Comparison of ENCODE assay signal across 8 cellular contexts in genomic region chr7:1176891-1177373, GRCh38. TPM values are rescaled to one million over a fixed set of nuclear protein-coding genes. Genes with fewer than 3 reads are reported as not detected.
DNase-seq lines count a peak whose midpoint lies in the region; ATAC-seq and TF ChIP-seq lines count a peak whose summit lies in the region.

No MANE protein-coding gene starts in this region.

- H4K8ac ChIP-seq in trophoblast cell (ENCODE audit: low read depth, low read length), result no peak overlapping the region

- H3K9ac ChIP-seq in fibroblast of lung (ENCODE audit: insufficient read depth, low read length) (no peak overlapping the region), trophoblast cell (ENCODE audit: low read length) (no peak overlapping the region)

- H2AFZ ChIP-seq in GM23338, result no peak overlapping the region
- no peak overlapping the region for H2AFZ ChIP-seq in fibroblast of lung (ENCODE audit: low read length)
- no peak overlapping the region for H2AFZ ChIP-seq in trophoblast cell (ENCODE audit: insufficient read depth, low read length, poor library complexity)

- H4K20me1 ChIP-seq in GM23338 (replicated peaks; ENCODE audit: insufficient read depth), result no peaks in the 10 kb centered on the region
- H4K20me1 ChIP-seq in fibroblast of lung (ENCODE audit: control insufficient read depth, extremely low read depth, insufficient read depth, low read length), result no peaks in the 10 kb centered on the region

- H3K4me1 ChIP-seq in GM23338 (ENCODE audit: insufficient read depth) (no peaks in the 10 kb centered on the region), fibroblast of lung (ENCODE audit: control insufficient read depth, extremely low read depth, insufficient read depth, low read length) (no peaks in the 10 kb centered on the region), trophoblast cell (ENCODE audit: control insufficient read depth in 1 of 2, insufficient read depth in 2 of 2, low read length in 2 of 2) (peaks cover 2 to 5% of the 10 kb centered on the region in 2 experiments)

- WGBS in trophoblast cell (ENCODE audit: extremely low coverage, insufficient coverage, insufficient read length), result no CpG with 5 or more reads among the region's 22 CpGs

- H2BK120ac ChIP-seq in trophoblast cell (ENCODE audit: insufficient read depth, low read length, poor library complexity), result no peak overlapping the region

- H4K12ac ChIP-seq in trophoblast cell (ENCODE audit: low read depth, low read length), result no peak overlapping the region

- peaks cover 22% of the 10 kb centered on the region for H3K27me3 Mint-ChIP-seq in GM23338 (ENCODE audit: insufficient read depth, low read depth, poor library complexity)

- peaks cover 13% of the 10 kb centered on the region for H3K36me3 Mint-ChIP-seq in GM23338 (ENCODE audit: low read depth)

- H3K27ac Mint-ChIP-seq in GM23338, result no peak overlapping the region

- H3K9me2 ChIP-seq in GM23338 (ENCODE audit: insufficient read depth), result no peaks in the 10 kb centered on the region

- H3K36me3 ChIP-seq in BJ (ENCODE audit: control insufficient read depth, insufficient read depth, low read length) (no peaks in the 10 kb centered on the region), GM23338 (ENCODE audit: insufficient read depth) (no peaks in the 10 kb centered on the region; the same call in 1 of the 2 replicates), fibroblast of lung (ENCODE audit: control insufficient read depth, insufficient read depth, low read length) (no peaks in the 10 kb centered on the region), trophoblast cell (ENCODE audit: control insufficient read depth in 1 of 2, insufficient read depth in 2 of 2, low read length in 2 of 2) (no peaks in the 10 kb centered on the region)

- 0 out of 2 replicates have a peak, but pooled peaks cover 6% of the 10 kb centered on the region for H3F3A ChIP-seq in GM23338 (replicated peaks; ENCODE audit: low read depth)

- H3K4me3 Mint-ChIP-seq in GM23338, result no peak overlapping the region

- POLR2A ChIA-PET in BJ (lab: Charles Lee), result no interaction called here

- DNase-seq in BJ (ENCODE audit: low read depth), result no peak
- peak; percentile 59 for DNase-seq in GM23338 (ENCODE audit: low spot score)
- peak; percentile 80 for DNase-seq in OCI-M1 (lab: John Stamatoyannopoulos, UW)
- DNase-seq in activated T-cell treated with anti-CD3 and anti-CD28 coated beads for 4 hours, result peak; percentile 79
- DNase-seq in fibroblast of lung (ENCODE audit: low read depth in 2 of 2), result peak; percentile 36 to 58
- DNase-seq in trophoblast cell, result peak; percentile 82 to 95
- DNase-seq in OCI-M2 (lab: John Stamatoyannopoulos, UW; ENCODE audit: unreplicated experiment), result no peak
- DNase-seq in midbrain (lab: John Stamatoyannopoulos, UW), result no peak

- no peaks in the 10 kb centered on the region; the same call in 2 of the 3 replicates for H3K4me1 Mint-ChIP-seq in GM23338

- TF ChIP-seq CTCF in BJ (IDR thresholded peaks at IDR 0.05; ENCODE audit: insufficient read depth, low read depth, low read length) (peak; percentile 69), GM23338 (conservative IDR thresholded peaks at IDR 0.05; ENCODE audit: low read depth in 2 of 2) (peak; percentile 45 to 63), fibroblast of lung (conservative IDR thresholded peaks at IDR 0.05 in 1 of 2, IDR thresholded peaks at IDR 0.05 in 1 of 2; ENCODE audit: low read depth in 1 of 2, low read length in 2 of 2) (peak; percentile 32 to 71)

- H3K79me2 ChIP-seq in GM23338 (replicated peaks; ENCODE audit: insufficient read depth) (no peaks in the 10 kb centered on the region), fibroblast of lung (ENCODE audit: control insufficient read depth, insufficient read depth, low read length) (no peaks in the 10 kb centered on the region), trophoblast cell (ENCODE audit: control insufficient read depth, insufficient read depth, low read length, poor library complexity) (no peaks in the 10 kb centered on the region)

- 0 out of 2 replicates have a peak, but pooled peaks cover 1% of the 10 kb centered on the region for H3K27me3 ChIP-seq in BJ (ENCODE audit: control insufficient read depth, insufficient read depth, low read length)
- H3K27me3 ChIP-seq in GM23338 (ENCODE audit: insufficient read depth), result no peaks in the 10 kb centered on the region
- H3K27me3 ChIP-seq in fibroblast of lung (ENCODE audit: control insufficient read depth, insufficient read depth, low read length), result no peaks in the 10 kb centered on the region
- no peaks in the 10 kb centered on the region for H3K27me3 ChIP-seq in trophoblast cell (ENCODE audit: insufficient read depth, low read length)

- no peak overlapping the region for H4K91ac ChIP-seq in trophoblast cell (ENCODE audit: low read depth, low read length)

- H3K14ac ChIP-seq in trophoblast cell (ENCODE audit: low read length), result no peak overlapping the region

- no peak overlapping the region for H3K4ac ChIP-seq in trophoblast cell (ENCODE audit: low read depth, low read length)

- H2BK5ac ChIP-seq in trophoblast cell (ENCODE audit: low read depth, low read length, poor library complexity), result no peak overlapping the region

- H3K79me1 ChIP-seq in trophoblast cell (ENCODE audit: low read length), result no peaks in the 10 kb centered on the region

- CTCF ChIA-PET in BJ (lab: Yijun Ruan, JAX), result interaction anchor here (0.7 to 9.2 kb wide), 24 partner anchors 8 to 292 kb away, joined by 3 to 78 read pairs (median 6); partner anchors contain the start of genes CYP2W1, GPER1 and ZFAND2A

- H3K4me3 ChIP-seq in BJ (ENCODE audit: low read depth, low read length) (no peak overlapping the region), GM23338 (no peak overlapping the region), fibroblast of lung (replicated peaks in 1 of 4; ENCODE audit: control extremely low read depth in 1 of 4, insufficient read depth in 1 of 4, low read depth in 3 of 4, low read length in 4 of 4) (no peak overlapping the region), trophoblast cell (ENCODE audit: low read depth, low read length) (no peak overlapping the region)

- H2BK12ac ChIP-seq in trophoblast cell (ENCODE audit: low read length), result no peak overlapping the region

- H3K23ac ChIP-seq in trophoblast cell (ENCODE audit: low read length), result no peak overlapping the region

- H2AK5ac ChIP-seq in trophoblast cell (ENCODE audit: low read length), result no peak overlapping the region

- no peak overlapping the region for H3K27ac ChIP-seq in GM23338 (ENCODE audit: low read depth)
- H3K27ac ChIP-seq in fibroblast of lung (ENCODE audit: insufficient read depth, low read length), result no peak overlapping the region
- H3K27ac ChIP-seq in trophoblast cell (ENCODE audit: low read depth, low read length), result no peak overlapping the region

- H3K4me2 ChIP-seq in GM23338 (no peak overlapping the region), fibroblast of lung (ENCODE audit: extremely low read depth, insufficient read depth, low read length) (no peak overlapping the region), trophoblast cell (ENCODE audit: low read length) (no peak overlapping the region)

- peaks cover 21% of the 10 kb centered on the region for H3K9me3 Mint-ChIP-seq in GM23338

- no peak overlapping the region for H3K18ac ChIP-seq in trophoblast cell (ENCODE audit: low read length)

- no peaks in the 10 kb centered on the region for H3K9me3 ChIP-seq in fibroblast of lung (ENCODE audit: control insufficient read depth, insufficient read depth, low read depth, low read length)
- H3K9me3 ChIP-seq in trophoblast cell (ENCODE audit: insufficient read depth, low read depth, low read length), result no peaks in the 10 kb centered on the region

- ATAC-seq in GM23338, result peak; percentile 33

TF ChIP-seq in GM23338, 12 proteins besides CTCF, POLR2A, EP300 and RAD21:
- TF ChIP-seq CREB1 (CRISPR knock-in tag; IDR thresholded peaks at IDR 0.05; ENCODE audit: low read depth), result peak; percentile 51
- no peak for TF ChIP-seq NANOG (IDR thresholded peaks at IDR 0.05; ENCODE audit: borderline replicate concordance)
- no peak for TF ChIP-seq JUNB (IDR thresholded peaks at IDR 0.05; ENCODE audit: unreplicated experiment)

RNA-seq across cellular contexts. Expression of gene ZFAND2A, which starts 16.9 kb away (rescaled TPM):
- polyA plus RNA-seq in BJ (2011; rRNA removed) (43.6 and 46.3 TPM in 2 replicates), GM23338 (2016; fragmentation: Nextera tagmentation; extraction: Ambion mirVana) (29.2 and 30.3 TPM in 2 replicates), fibroblast of lung (22.0 and 35.1 TPM in 2 replicates)
- 11.3 and 20.2 TPM in 2 replicates for polyA minus RNA-seq in BJ (2011; rRNA and poly(A)+ RNA removed)
- 14.4 and 15.3 TPM in 2 replicates for total RNA-seq in GM23338 (2014; rRNA removed; shearing (Covaris generic))
- total RNA-seq in fibroblast of lung, result 18.7 and 20.5 TPM in 2 replicates
- 18.8 and 27.3 TPM in 2 replicates for polyA plus RNA-seq in fibroblast of lung (2012)
- 4.3 and 16.2 TPM in 2 replicates for polyA minus RNA-seq in fibroblast of lung (ENCODE audit: low replicate concordance)
- polyA plus RNA-seq in trophoblast cell (2013), result 24.2 and 26.7 TPM in 2 replicates

RNA-seq across cellular contexts. Expression of gene UNCX, which starts 55.7 kb away (rescaled TPM):
- polyA plus RNA-seq in BJ (2011; rRNA removed), result not detected in 2 replicates
- not detected in 2 replicates for polyA minus RNA-seq in BJ (2011; rRNA and poly(A)+ RNA removed)
- not detected in 2 replicates for total RNA-seq in GM23338 (2014; rRNA removed; shearing (Covaris generic))
- not detected in 2 replicates for polyA plus RNA-seq in GM23338 (2016; fragmentation: Nextera tagmentation; extraction: Ambion mirVana)
- not detected in 2 replicates for total RNA-seq in fibroblast of lung
- not detected in 2 replicates for polyA plus RNA-seq in fibroblast of lung
- polyA plus RNA-seq in fibroblast of lung (2012), result not detected in 2 replicates
- polyA minus RNA-seq in fibroblast of lung (ENCODE audit: low replicate concordance), result not detected in 2 replicates
- polyA plus RNA-seq in trophoblast cell (2013), result not detected in 2 replicates

Comparison
In these comparisons a context has a peak if more than half of its experiments do, and no peak if none do; other contexts are left out.
1. DNase-seq: peak in GM23338 (single experiment), OCI-M1 (single experiment), activated T-cell treated with anti-CD3 and anti-CD28 coated beads for 4 hours (single experiment), fibroblast of lung (2 of 2) and trophoblast cell (2 of 2); none in BJ (single experiment), OCI-M2 (single experiment) and midbrain (single experiment).
2. Peak in every context shown above with its lines, with median percentiles within 50 percentile points of each other: CTCF ChIP-seq.